Comparison of ENCODE assay signal across 1 cellular context in genomic region chr17:29278692-29279091, GRCh38.
TF ChIP-seq lines count a peak whose summit lies in the region.

No MANE protein-coding gene starts in this region.

TF ChIP-seq in GM23338, 12 proteins besides CTCF, POLR2A, EP300 and RAD21 (continued from another document):
- TF ChIP-seq REST (IDR thresholded peaks at IDR 0.05; ENCODE audit: unreplicated experiment) (no peak), STAT1 (IDR thresholded peaks at IDR 0.05; ENCODE audit: unreplicated experiment) (no peak), POLR2AphosphoS5 (IDR thresholded peaks at IDR 0.05; ENCODE audit: low read depth) (no peak), JUNB (IDR thresholded peaks at IDR 0.05; ENCODE audit: unreplicated experiment) (no peak), ZNF462 (CRISPR knock-in tag; IDR thresholded peaks at IDR 0.05) (no peak), ZNF331 (CRISPR knock-in tag; IDR thresholded peaks at IDR 0.05; ENCODE audit: low read depth) (no peak)
TF ChIP-seq in GM23338: peak in this region for 0.
